14 cellular contexts compared by ENCODE assay signal in the genomic region with DNA sequence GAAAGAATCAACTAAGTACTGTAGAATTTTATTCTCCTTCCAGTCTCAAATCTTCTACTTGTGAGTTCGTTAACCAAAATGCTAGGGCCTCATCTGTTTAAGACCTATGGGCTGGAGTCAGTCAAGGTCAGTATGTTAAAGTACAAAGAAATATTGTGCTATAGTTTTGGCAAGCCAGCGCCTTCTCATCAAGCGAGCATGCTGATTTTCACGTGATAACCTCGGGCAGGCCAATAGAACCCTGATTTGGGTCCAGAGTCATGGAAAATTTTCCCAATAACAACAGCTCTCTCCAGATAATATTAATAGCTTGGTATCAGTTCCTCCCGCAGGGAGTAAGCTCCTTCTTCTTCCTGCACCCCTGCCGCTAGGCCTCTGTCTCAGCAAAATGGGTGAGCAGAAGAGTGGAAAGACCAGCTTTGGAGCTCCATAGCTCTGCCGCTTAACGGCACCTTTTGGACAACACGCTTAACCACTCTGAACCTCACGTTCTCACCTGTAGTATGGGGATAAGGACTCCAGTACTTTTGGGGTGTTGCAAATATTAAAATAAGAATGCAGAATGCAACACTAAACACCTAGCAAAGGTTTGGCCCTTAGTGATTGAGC.
"Had no signal": no experiment of that assay in that cellular context is flagged by ENCODE, and none has a peak within 500 bp of the region (broad histone marks: within the 10 kb centered on the region; RNA-seq: fewer than 3 reads in every experiment).

No MANE protein-coding gene starts in this region.

- H3K4me3 ChIP-seq: coronary artery, pancreas had no signal

- H3K27ac ChIP-seq: foreskin keratinocyte, pancreas had no signal

- H3K36me3 Mint-ChIP-seq: mesothelial cell of epicardium; stimulated activated memory B cell treated with anti-CD40 and anti-IgM and Interleukin-4, amounts not matched to agents 10 μg/mL and 1 μg/mL and 100 μg/mL, for 72 hours had no signal

- DNase-seq: activated CD8-positive, alpha-beta memory T cell treated with anti-CD3 and anti-CD28 coated beads, Interleukin-2, amount 50 U/mL, for 48 hours; activated CD8-positive, alpha-beta T cell treated with anti-CD3 and anti-CD28 coated beads for 36 hours; activated naive CD4-positive, alpha-beta T cell treated with Interleukin-2 at 50 U/mL for 16 hours; activated naive CD8-positive, alpha-beta T cell treated with anti-CD3 and anti-CD28 coated beads, Interleukin-2, amount 50 U/mL, for 24 hours; central memory CD4-positive, alpha-beta T cell; effector CD4-positive, alpha-beta T cell; foreskin keratinocyte; pancreas; SW 1271 had no signal

- H3K36me3 ChIP-seq: pancreas had no signal

- H3K9me3 Mint-ChIP-seq: activated CD8-positive, alpha-beta T cell treated with anti-CD3 and anti-CD28 coated beads for 36 hours; activated naive CD8-positive, alpha-beta T cell treated with anti-CD3 and anti-CD28 coated beads, Interleukin-2, amount 50 U/mL, for 24 hours; mesothelial cell of epicardium; stimulated activated memory B cell treated with anti-CD40 and anti-IgM and Interleukin-4, amounts not matched to agents 10 μg/mL and 1 μg/mL and 100 μg/mL, for 72 hours; T-helper 2 cell treated with Interferon-gamma antibody and Interleukin-4, amounts not matched to agents 5 μg/mL and 100 μg/mL, for 36 hours had no signal

- H3K27me3 ChIP-seq: foreskin keratinocyte, pancreas had no signal

- H3K27ac Mint-ChIP-seq: activated CD8-positive, alpha-beta T cell treated with anti-CD3 and anti-CD28 coated beads for 36 hours; activated naive CD8-positive, alpha-beta T cell treated with anti-CD3 and anti-CD28 coated beads, Interleukin-2, amount 50 U/mL, for 24 hours; mesothelial cell of epicardium; stimulated activated memory B cell treated with anti-CD40 and anti-IgM and Interleukin-4, amounts not matched to agents 10 μg/mL and 1 μg/mL and 100 μg/mL, for 72 hours; T-helper 2 cell treated with Interferon-gamma antibody and Interleukin-4, amounts not matched to agents 5 μg/mL and 100 μg/mL, for 36 hours had no signal

- ATAC-seq: activated CD8-positive, alpha-beta T cell treated with anti-CD3 and anti-CD28 coated beads for 36 hours; activated naive CD8-positive, alpha-beta T cell treated with anti-CD3 and anti-CD28 coated beads, Interleukin-2, amount 50 U/mL, for 24 hours; foreskin keratinocyte; pancreas; stimulated activated memory B cell treated with anti-CD40 and anti-IgM and Interleukin-4, amounts not matched to agents 10 μg/mL and 1 μg/mL and 100 μg/mL, for 72 hours had no signal

- H3K4me3 Mint-ChIP-seq: activated CD8-positive, alpha-beta T cell treated with anti-CD3 and anti-CD28 coated beads for 36 hours; activated naive CD8-positive, alpha-beta T cell treated with anti-CD3 and anti-CD28 coated beads, Interleukin-2, amount 50 U/mL, for 24 hours; mesothelial cell of epicardium; stimulated activated memory B cell treated with anti-CD40 and anti-IgM and Interleukin-4, amounts not matched to agents 10 μg/mL and 1 μg/mL and 100 μg/mL, for 72 hours; T-helper 2 cell treated with Interferon-gamma antibody and Interleukin-4, amounts not matched to agents 5 μg/mL and 100 μg/mL, for 36 hours had no signal

- H3K27me3 Mint-ChIP-seq: activated CD8-positive, alpha-beta T cell treated with anti-CD3 and anti-CD28 coated beads for 36 hours had no signal

- FAIRE-seq: endothelial cell of umbilical vein, pancreas had no signal

- H3K9me3 ChIP-seq: pancreas had no signal
